Comparison of ENCODE assay signal across 1 cellular context in genomic region chr2:179543361-179543901, GRCh38.
TF ChIP-seq lines count a peak whose summit lies in the region.

No MANE protein-coding gene starts in this region.

TF ChIP-seq in HepG2, 621 proteins besides CTCF, POLR2A, EP300 and RAD21 (continued from another document):
- TF ChIP-seq ZNF652 (CRISPR knock-in tag; IDR thresholded peaks at IDR 0.05; ENCODE audit: borderline replicate concordance, low read depth) (peak; percentile 97), NR2C2 (CRISPR knock-in tag; IDR thresholded peaks at IDR 0.05; ENCODE audit: borderline replicate concordance) (peak; percentile 56; the same call in 1 of the 2 replicates), MIER2 (CRISPR knock-in tag; IDR thresholded peaks at IDR 0.05) (peak; percentile 74), ZNF407 (CRISPR knock-in tag; IDR thresholded peaks at IDR 0.05; ENCODE audit: not compliant biosample characterization) (no peak), REST (IDR thresholded peaks at IDR 0.05; ENCODE audit: borderline replicate concordance in 1 of 2, low read depth in 1 of 2, low read length in 2 of 2) (peak in 1 of 2 experiments; percentile 80; a peak in 1 of 4 replicates), SOX6 (IDR thresholded peaks at IDR 0.05) (no peak), SOX6 (CRISPR knock-in tag; IDR thresholded peaks at IDR 0.05) (peak; percentile 100), ZNF430 (CRISPR knock-in tag; IDR thresholded peaks at IDR 0.05) (peak; percentile 85), RXRA (CRISPR knock-in tag; IDR thresholded peaks at IDR 0.05) (peak; percentile 70; the same call in 1 of the 2 replicates), BHLHE40 (IDR thresholded peaks at IDR 0.05; ENCODE audit: low read length) (peak; percentile 67; the same call in 1 of the 2 replicates), ZNF264 (CRISPR knock-in tag; IDR thresholded peaks at IDR 0.05) (peak; percentile 85), SOX13 (IDR thresholded peaks at IDR 0.05) (peak; percentile 100), SOX13 (CRISPR knock-in tag; conservative IDR thresholded peaks at IDR 0.05 in 1 of 2, IDR thresholded peaks at IDR 0.05 in 1 of 2) (peak in 1 of 2 experiments; percentile 100; a peak in 2 of 4 replicates), TBX2 (CRISPR knock-in tag; IDR thresholded peaks at IDR 0.05; ENCODE audit: borderline replicate concordance) (peak; percentile 98), ZNF503 (CRISPR knock-in tag; IDR thresholded peaks at IDR 0.05) (peak; percentile 98), HOXD1 (CRISPR knock-in tag; IDR thresholded peaks at IDR 0.05) (peak; percentile 86), ZNF574 (CRISPR knock-in tag; IDR thresholded peaks at IDR 0.05) (peak; percentile 81), PRDM10 (CRISPR knock-in tag; IDR thresholded peaks at IDR 0.05; ENCODE audit: low read depth) (peak; percentile 92), ZNF788 (CRISPR knock-in tag; IDR thresholded peaks at IDR 0.05; ENCODE audit: borderline replicate concordance) (peak; percentile 80; the same call in 1 of the 2 replicates), SSRP1 (CRISPR knock-in tag; IDR thresholded peaks at IDR 0.05) (peak; percentile 95), ZFP90 (CRISPR knock-in tag; IDR thresholded peaks at IDR 0.05; ENCODE audit: borderline replicate concordance) (0 out of 2 replicates have a peak, but pooled peaks have one; percentile 37), ZNF432 (CRISPR knock-in tag; IDR thresholded peaks at IDR 0.05; ENCODE audit: borderline replicate concordance) (no peak), ATF4 (CRISPR knock-in tag; IDR thresholded peaks at IDR 0.05) (peak in 1 of 2 experiments; percentile 84; a peak in 2 of 4 replicates), KDM3A (CRISPR knock-in tag; IDR thresholded peaks at IDR 0.05; ENCODE audit: low read depth) (peak; percentile 83; the same call in 1 of the 2 replicates)
TF ChIP-seq in HepG2: peak in this region for 274.
